In the genomic region with DNA sequence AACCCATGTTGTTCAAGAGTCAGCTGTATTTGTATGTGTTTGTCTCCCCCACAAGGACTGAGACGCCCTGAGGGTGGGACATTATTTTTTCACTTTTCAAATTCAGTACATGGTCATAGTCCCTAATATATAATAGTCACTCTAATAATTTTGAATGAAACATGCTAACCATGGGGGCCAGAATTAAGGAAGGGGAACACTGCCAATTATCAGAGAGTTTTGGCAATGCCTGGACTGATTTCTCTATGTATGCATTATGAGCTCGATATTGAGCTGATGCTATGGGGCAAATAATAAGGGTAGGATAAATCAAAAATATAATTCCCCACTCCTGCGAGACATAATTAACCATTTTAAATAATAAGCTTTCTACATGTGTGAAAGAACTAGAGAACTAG, we compare ENCODE assay signal across 19 cellular contexts.
"Had no signal": no experiment of that assay in that cellular context is flagged by ENCODE, and none has a peak within 500 bp of the region (broad histone marks: within the 10 kb centered on the region; RNA-seq: fewer than 3 reads in every experiment).

No MANE protein-coding gene starts in this region.

- H3K36me3 ChIP-seq: colonic mucosa, gastroesophageal sphincter, heart left ventricle, neutrophil, sigmoid colon, tibial nerve had no signal

- H3K4me3 ChIP-seq: colonic mucosa, gastroesophageal sphincter, heart left ventricle, sigmoid colon, tibial nerve had no signal

- FAIRE-seq: urothelium cell line had no signal

- H3K79me2 ChIP-seq: parathyroid adenoma had no signal

- H2AFZ ChIP-seq: parathyroid adenoma had no signal

- H3K27me3 ChIP-seq: colonic mucosa, gastroesophageal sphincter, heart left ventricle, neutrophil, sigmoid colon, tibial nerve had no signal

- H3K4me1 ChIP-seq: colonic mucosa, parathyroid adenoma had no signal

- DNase-seq: activated CD4-positive, alpha-beta T cell treated with anti-CD3 and anti-CD28 coated beads, Interleukin-2, amount 10 ng/mL, durations not matched to agents 24 days and 14 days; activated CD8-positive, alpha-beta T cell treated with anti-CD3 and anti-CD28 coated beads for 36 hours; activated naive CD4-positive, alpha-beta T cell treated with Interleukin-2 at 50 U/mL for 16 hours; activated T-cell treated with anti-CD3 and anti-CD28 coated beads, Interleukin-2, amount 50 U/mL, for 24 hours; colonic mucosa; endodermal cell; heart left ventricle; natural killer cell; sigmoid colon; stimulated activated CD4-positive, alpha-beta T cell treated with anti-CD3 and anti-CD28 coated beads, Interleukin-12 subunit alpha, Interleukin-12 subunit beta, amount 100 ng/mL, for 4 hours; stimulated activated CD4-positive, alpha-beta T cell treated with anti-CD3 and anti-CD28 coated beads, Interleukin-1b, Interleukin-23, amount 100 ng/mL, for 48 hours; stimulated activated CD8-positive, alpha-beta memory T cell treated with anti-CD3 and anti-CD28 coated beads, Interleukin-4, amount 100 ng/mL, for 48 hours; stimulated activated naive CD4-positive, alpha-beta T cell had no signal

- ATAC-seq: activated CD8-positive, alpha-beta T cell treated with anti-CD3 and anti-CD28 coated beads for 36 hours; gastroesophageal sphincter; heart left ventricle; natural killer cell had no signal

- H3K9me3 ChIP-seq: colonic mucosa, gastroesophageal sphincter, heart left ventricle, neutrophil, sigmoid colon, tibial nerve had no signal

- H3K27ac ChIP-seq: colonic mucosa, epithelial cell of prostate, gastroesophageal sphincter, heart left ventricle, neutrophil, parathyroid adenoma, tibial nerve had no signal

- H3K9ac ChIP-seq: parathyroid adenoma had no signal
